1 cellular context compared by ENCODE assay signal in genomic region chr1:41109316-41110263, GRCh38.
TF ChIP-seq lines count a peak whose summit lies in the region.

No MANE protein-coding gene starts in this region.

TF ChIP-seq in K562, 482 proteins besides CTCF, POLR2A, EP300 and RAD21 (continued from another document and continues in another):
- TF ChIP-seq MGA (IDR thresholded peaks at IDR 0.05), result no peak
- TF ChIP-seq EP400 (IDR thresholded peaks at IDR 0.05), result peak; percentile 27; the same call in 1 of the 2 replicates
- TF ChIP-seq, protein P1, sequence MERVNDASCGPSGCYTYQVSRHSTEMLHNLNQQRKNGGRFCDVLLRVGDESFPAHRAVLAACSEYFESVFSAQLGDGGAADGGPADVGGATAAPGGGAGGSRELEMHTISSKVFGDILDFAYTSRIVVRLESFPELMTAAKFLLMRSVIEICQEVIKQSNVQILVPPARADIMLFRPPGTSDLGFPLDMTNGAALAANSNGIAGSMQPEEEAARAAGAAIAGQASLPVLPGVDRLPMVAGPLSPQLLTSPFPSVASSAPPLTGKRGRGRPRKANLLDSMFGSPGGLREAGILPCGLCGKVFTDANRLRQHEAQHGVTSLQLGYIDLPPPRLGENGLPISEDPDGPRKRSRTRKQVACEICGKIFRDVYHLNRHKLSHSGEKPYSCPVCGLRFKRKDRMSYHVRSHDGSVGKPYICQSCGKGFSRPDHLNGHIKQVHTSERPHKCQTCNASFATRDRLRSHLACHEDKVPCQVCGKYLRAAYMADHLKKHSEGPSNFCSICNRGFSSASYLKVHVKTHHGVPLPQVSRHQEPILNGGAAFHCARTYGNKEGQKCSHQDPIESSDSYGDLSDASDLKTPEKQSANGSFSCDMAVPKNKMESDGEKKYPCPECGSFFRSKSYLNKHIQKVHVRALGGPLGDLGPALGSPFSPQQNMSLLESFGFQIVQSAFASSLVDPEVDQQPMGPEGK (CRISPR knock-in tag; IDR thresholded peaks at IDR 0.05; ENCODE audit: borderline replicate concordance), result no peak
- TF ChIP-seq NUFIP1 (IDR thresholded peaks at IDR 0.05; ENCODE audit: partially characterized antibody), result no peak
- no peak for TF ChIP-seq ZNF609 (CRISPR knock-in tag; IDR thresholded peaks at IDR 0.05; ENCODE audit: borderline replicate concordance)
- TF ChIP-seq BCOR (IDR thresholded peaks at IDR 0.05), result no peak
- no peak for TF ChIP-seq ZSCAN29 (IDR thresholded peaks at IDR 0.05)
- TF ChIP-seq, protein P2, sequence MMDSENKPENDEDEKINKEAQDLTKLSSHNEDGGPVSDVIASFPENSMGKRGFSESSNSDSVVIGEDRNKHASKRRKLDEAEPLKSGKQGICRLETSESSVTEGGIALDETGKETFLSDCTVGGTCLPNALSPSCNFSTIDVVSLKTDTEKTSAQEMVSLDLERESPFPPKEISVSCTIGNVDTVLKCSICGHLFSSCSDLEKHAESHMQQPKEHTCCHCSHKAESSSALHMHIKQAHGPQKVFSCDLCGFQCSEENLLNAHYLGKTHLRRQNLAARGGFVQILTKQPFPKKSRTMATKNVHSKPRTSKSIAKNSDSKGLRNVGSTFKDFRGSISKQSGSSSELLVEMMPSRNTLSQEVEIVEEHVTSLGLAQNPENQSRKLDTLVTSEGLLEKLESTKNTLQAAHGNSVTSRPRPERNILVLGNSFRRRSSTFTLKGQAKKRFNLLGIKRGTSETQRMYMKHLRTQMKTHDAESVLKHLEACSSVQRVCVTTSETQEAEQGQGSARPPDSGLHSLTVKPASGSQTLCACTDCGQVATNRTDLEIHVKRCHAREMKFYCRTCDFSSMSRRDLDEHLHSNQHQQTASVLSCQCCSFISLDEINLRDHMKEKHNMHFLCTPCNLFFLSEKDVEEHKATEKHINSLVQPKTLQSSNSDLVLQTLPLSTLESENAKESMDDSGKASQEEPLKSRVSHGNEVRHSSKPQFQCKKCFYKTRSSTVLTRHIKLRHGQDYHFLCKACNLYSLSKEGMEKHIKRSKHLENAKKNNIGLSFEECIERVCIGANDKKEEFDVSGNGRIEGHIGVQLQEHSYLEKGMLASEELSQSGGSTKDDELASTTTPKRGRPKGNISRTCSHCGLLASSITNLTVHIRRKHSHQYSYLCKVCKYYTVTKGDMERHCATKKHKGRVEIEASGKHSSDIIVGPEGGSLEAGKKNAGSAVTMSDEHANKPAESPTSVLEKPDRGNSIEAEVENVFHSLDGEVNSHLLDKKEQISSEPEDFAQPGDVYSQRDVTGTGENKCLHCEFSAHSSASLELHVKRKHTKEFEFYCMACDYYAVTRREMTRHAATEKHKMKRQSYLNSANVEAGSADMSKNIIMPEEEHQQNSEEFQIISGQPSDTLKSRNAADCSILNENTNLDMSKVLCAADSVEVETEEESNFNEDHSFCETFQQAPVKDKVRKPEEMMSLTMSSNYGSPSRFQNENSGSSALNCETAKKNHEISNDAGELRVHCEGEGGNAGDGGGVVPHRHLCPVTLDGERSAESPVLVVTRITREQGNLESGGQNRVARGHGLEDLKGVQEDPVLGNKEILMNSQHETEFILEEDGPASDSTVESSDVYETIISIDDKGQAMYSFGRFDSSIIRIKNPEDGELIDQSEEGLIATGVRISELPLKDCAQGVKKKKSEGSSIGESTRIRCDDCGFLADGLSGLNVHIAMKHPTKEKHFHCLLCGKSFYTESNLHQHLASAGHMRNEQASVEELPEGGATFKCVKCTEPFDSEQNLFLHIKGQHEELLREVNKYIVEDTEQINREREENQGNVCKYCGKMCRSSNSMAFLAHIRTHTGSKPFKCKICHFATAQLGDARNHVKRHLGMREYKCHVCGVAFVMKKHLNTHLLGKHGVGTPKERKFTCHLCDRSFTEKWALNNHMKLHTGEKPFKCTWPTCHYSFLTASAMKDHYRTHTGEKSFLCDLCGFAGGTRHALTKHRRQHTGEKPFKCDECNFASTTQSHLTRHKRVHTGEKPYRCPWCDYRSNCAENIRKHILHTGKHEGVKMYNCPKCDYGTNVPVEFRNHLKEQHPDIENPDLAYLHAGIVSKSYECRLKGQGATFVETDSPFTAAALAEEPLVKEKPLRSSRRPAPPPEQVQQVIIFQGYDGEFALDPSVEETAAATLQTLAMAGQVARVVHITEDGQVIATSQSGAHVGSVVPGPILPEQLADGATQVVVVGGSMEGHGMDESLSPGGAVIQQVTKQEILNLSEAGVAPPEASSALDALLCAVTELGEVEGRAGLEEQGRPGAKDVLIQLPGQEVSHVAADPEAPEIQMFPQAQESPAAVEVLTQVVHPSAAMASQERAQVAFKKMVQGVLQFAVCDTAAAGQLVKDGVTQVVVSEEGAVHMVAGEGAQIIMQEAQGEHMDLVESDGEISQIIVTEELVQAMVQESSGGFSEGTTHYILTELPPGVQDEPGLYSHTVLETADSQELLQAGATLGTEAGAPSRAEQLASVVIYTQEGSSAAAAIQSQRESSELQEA (IDR thresholded peaks at IDR 0.05; ENCODE audit: low read depth), result no peak
- TF ChIP-seq, protein P3, sequence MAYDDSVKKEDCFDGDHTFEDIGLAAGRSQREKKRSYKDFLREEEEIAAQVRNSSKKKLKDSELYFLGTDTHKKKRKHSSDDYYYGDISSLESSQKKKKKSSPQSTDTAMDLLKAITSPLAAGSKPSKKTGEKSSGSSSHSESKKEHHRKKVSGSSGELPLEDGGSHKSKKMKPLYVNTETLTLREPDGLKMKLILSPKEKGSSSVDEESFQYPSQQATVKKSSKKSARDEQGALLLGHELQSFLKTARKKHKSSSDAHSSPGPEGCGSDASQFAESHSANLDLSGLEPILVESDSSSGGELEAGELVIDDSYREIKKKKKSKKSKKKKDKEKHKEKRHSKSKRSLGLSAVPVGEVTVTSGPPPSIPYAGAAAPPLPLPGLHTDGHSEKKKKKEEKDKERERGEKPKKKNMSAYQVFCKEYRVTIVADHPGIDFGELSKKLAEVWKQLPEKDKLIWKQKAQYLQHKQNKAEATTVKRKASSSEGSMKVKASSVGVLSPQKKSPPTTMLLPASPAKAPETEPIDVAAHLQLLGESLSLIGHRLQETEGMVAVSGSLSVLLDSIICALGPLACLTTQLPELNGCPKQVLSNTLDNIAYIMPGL (CRISPR knock-in tag; IDR thresholded peaks at IDR 0.05), result no peak
- no peak for TF ChIP-seq ZNF274 (IDR thresholded peaks at IDR 0.05; ENCODE audit: borderline replicate concordance, low read depth, low read length)
- no peak for TF ChIP-seq CBX8 (IDR thresholded peaks at IDR 0.05; ENCODE audit: borderline replicate concordance, extremely low read depth, low read depth, low read length, poor library complexity, severe bottlenecking)
- TF ChIP-seq ZNF12 (CRISPR knock-in tag; IDR thresholded peaks at IDR 0.05), result no peak
- TF ChIP-seq CBFA2T2 (conservative IDR thresholded peaks at IDR 0.05), result peak; percentile 37
- TF ChIP-seq BMI1 (IDR thresholded peaks at IDR 0.05; ENCODE audit: low read length), result no peak
- no peak for TF ChIP-seq HDGF (IDR thresholded peaks at IDR 0.05)
- TF ChIP-seq ADNP (tag; IDR thresholded peaks at IDR 0.05), result no peak
- no peak for TF ChIP-seq RAD51 (IDR thresholded peaks at IDR 0.05; ENCODE audit: borderline replicate concordance, low read depth)
- no peak for TF ChIP-seq PHB2 (IDR thresholded peaks at IDR 0.05; ENCODE audit: low read depth)
- no peak for TF ChIP-seq RBFOX2 (IDR thresholded peaks at IDR 0.05; ENCODE audit: low read depth, low read length)
- no peak for TF ChIP-seq EGR1 (conservative IDR thresholded peaks at IDR 0.05)
- no peak for TF ChIP-seq ZBTB43 (CRISPR knock-in tag; IDR thresholded peaks at IDR 0.05)
